ENCODE assay signal across 7 cellular contexts in genomic region chr9:5832093-5832542, GRCh38. TPM values are rescaled to one million over a fixed set of nuclear protein-coding genes. Genes with fewer than 3 reads are reported as not detected.
A peak's percentile ranks its signal among the peaks of the same experiment; 100 is the strongest.
DNase-seq lines count a peak whose midpoint lies in the region; ATAC-seq and TF ChIP-seq lines count a peak whose summit lies in the region.

No MANE protein-coding gene starts in this region.

- H2AK5ac ChIP-seq in trophoblast cell (ENCODE audit: low read length): no peak overlapping the region

- H3K23ac ChIP-seq in trophoblast cell (ENCODE audit: low read length): no peak overlapping the region

- no CpG with 5 or more reads among the region's 9 CpGs for WGBS in trophoblast cell (ENCODE audit: extremely low coverage, insufficient coverage, insufficient read length)

- H3K4me1 ChIP-seq in trophoblast cell (ENCODE audit: control insufficient read depth in 1 of 2, insufficient read depth in 2 of 2, low read length in 2 of 2): no peaks in the 10 kb centered on the region

- peak overlapping the region; percentile 94 for H3K18ac ChIP-seq in trophoblast cell (ENCODE audit: low read length)

- no peak overlapping the region for H2BK120ac ChIP-seq in trophoblast cell (ENCODE audit: insufficient read depth, low read length, poor library complexity)

- peak overlapping the region; percentile 76 for H3K4me3 ChIP-seq in WI38 (ENCODE audit: low read depth, low read length)
- peak overlapping the region; percentile 82 for H3K4me3 ChIP-seq in fibroblast of the aortic adventitia (ENCODE audit: low read depth, low read length)
- peak overlapping the region; percentile 95 for H3K4me3 ChIP-seq in trophoblast cell (ENCODE audit: low read depth, low read length)

- H4K12ac ChIP-seq in trophoblast cell (ENCODE audit: low read depth, low read length): peak overlapping the region; percentile 92

- H3K79me2 ChIP-seq in trophoblast cell (ENCODE audit: control insufficient read depth, insufficient read depth, low read length, poor library complexity): peaks cover 7% of the 10 kb centered on the region

- no peak for TF ChIP-seq CTCF in WI38 (IDR thresholded peaks at IDR 0.05; ENCODE audit: low read depth, low read length)
- no peak for TF ChIP-seq CTCF in fibroblast of the aortic adventitia (IDR thresholded peaks at IDR 0.05; ENCODE audit: insufficient read depth, low read length)

- H2BK5ac ChIP-seq in trophoblast cell (ENCODE audit: low read depth, low read length, poor library complexity): no peak overlapping the region

- H3K79me1 ChIP-seq in trophoblast cell (ENCODE audit: low read length): peaks cover 4% of the 10 kb centered on the region

- H3K27me3 ChIP-seq in trophoblast cell (ENCODE audit: insufficient read depth, low read length): no peaks in the 10 kb centered on the region

- peaks cover 0 to 2% of the 10 kb centered on the region in 2 experiments for H3K36me3 ChIP-seq in trophoblast cell (ENCODE audit: control insufficient read depth in 1 of 2, insufficient read depth in 2 of 2, low read length in 2 of 2)

- H2BK12ac ChIP-seq in trophoblast cell (ENCODE audit: low read length): no peak overlapping the region

- peaks cover 3% of the 10 kb centered on the region for H3K9me3 ChIP-seq in trophoblast cell (ENCODE audit: insufficient read depth, low read depth, low read length)

- peak overlapping the region; percentile 96 for H3K14ac ChIP-seq in trophoblast cell (ENCODE audit: low read length)

- H4K91ac ChIP-seq in trophoblast cell (ENCODE audit: low read depth, low read length): peak overlapping the region; percentile 93

- H3K4me2 ChIP-seq in trophoblast cell (ENCODE audit: low read length): peak overlapping the region; percentile 94

- no peak overlapping the region for H3K27ac ChIP-seq in trophoblast cell (ENCODE audit: low read depth, low read length)

- DNase-seq in fibroblast of the aortic adventitia (ENCODE audit: low read depth) (no peak), trophoblast cell (no peak), iPS-NIHi11 (ENCODE audit: low spot score) (no peak), NCI-H446 (lab: John Stamatoyannopoulos, UW) (no peak)

- H4K8ac ChIP-seq in trophoblast cell (ENCODE audit: low read depth, low read length): peak overlapping the region; percentile 92

- H3K9ac ChIP-seq in trophoblast cell (ENCODE audit: low read length): peak overlapping the region; percentile 64

- H2AFZ ChIP-seq in trophoblast cell (ENCODE audit: insufficient read depth, low read length, poor library complexity): peak overlapping the region; percentile 94

- ATAC-seq in GM19043 (IDR thresholded peaks at IDR 0.05; ENCODE audit: low read depth, unreplicated experiment) (peak; percentile 4), HG03354 (IDR thresholded peaks at IDR 0.05; ENCODE audit: poor library complexity, severe bottlenecking, unreplicated experiment) (peak; percentile 31)

- peak overlapping the region; percentile 89 for H3K4ac ChIP-seq in trophoblast cell (ENCODE audit: low read depth, low read length)

RNA-seq across cellular contexts. Expression of gene ERMP1, which starts 0.8 kb away (rescaled TPM):
- 9.0 and 9.4 TPM in 2 replicates for total RNA-seq in fibroblast of the aortic adventitia (ENCODE audit: low replicate concordance)
- 22.1 TPM in 2 replicates for polyA plus RNA-seq in trophoblast cell (2013)

RNA-seq across cellular contexts. Expression of gene MLANA, which starts 58.6 kb away (rescaled TPM):
- not detected in 2 replicates for total RNA-seq in fibroblast of the aortic adventitia (ENCODE audit: low replicate concordance)
- 0.03 TPM in 1 of 2 replicates, not detected in the other for polyA plus RNA-seq in trophoblast cell (2013)
